8 cellular contexts compared by ENCODE assay signal in the genomic region with DNA sequence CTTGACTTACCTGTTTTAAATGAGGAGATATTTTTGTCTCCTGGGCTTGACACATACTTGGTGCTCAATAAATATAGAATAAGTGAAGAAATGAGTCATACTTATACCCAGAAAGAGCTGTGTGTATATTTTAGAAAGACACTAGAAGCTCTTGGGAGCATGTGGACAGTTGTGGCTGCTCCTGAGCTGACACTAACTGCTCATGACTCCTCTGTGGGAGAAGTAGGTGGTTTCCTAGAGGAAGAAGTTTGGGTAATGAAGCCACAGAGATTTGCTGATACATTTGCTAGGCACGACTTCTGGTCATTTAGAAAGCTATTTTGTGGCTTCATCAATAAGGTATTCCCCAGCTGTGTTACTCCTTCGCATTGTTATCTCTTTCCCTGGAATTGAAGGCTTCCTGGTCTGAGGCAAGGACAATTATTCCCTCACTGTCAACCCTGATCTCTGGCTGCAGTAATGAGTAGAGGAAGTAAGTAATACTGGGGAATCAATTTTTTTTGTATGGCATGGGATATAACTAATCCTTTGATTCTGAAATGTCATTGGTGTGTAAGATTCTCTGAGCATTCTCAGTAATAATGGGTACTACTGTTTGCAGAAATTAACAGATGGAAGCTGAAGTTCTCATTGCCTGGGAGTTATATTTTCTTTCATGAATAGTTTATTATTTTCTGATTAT.
DNase-seq lines count a peak whose midpoint lies in the region; ATAC-seq and TF ChIP-seq lines count a peak whose summit lies in the region.

No MANE protein-coding gene starts in this region.

- H3K27me3 Mint-ChIP-seq in glutamatergic neuron (ENCODE audit: unreplicated experiment): no peaks in the 10 kb centered on the region

- no peak overlapping the region for H3K27ac Mint-ChIP-seq in glutamatergic neuron (ENCODE audit: unreplicated experiment)

- H3K4me3 Mint-ChIP-seq in glutamatergic neuron (ENCODE audit: unreplicated experiment): no peak overlapping the region

- ATAC-seq in GM18498 (IDR thresholded peaks at IDR 0.05; ENCODE audit: unreplicated experiment) (peak; percentile 90), GM21737 (IDR thresholded peaks at IDR 0.05; ENCODE audit: unreplicated experiment) (peak; percentile 90)

- H3K4me1 Mint-ChIP-seq in glutamatergic neuron (ENCODE audit: low read depth, unreplicated experiment): peaks cover 3% of the 10 kb centered on the region

- no peak for TF ChIP-seq CTCF in glutamatergic neuron (IDR thresholded peaks at IDR 0.05; ENCODE audit: partially characterized antibody, unreplicated experiment)

- no peaks in the 10 kb centered on the region for H3K9me3 Mint-ChIP-seq in glutamatergic neuron (ENCODE audit: unreplicated experiment)

- DNase-seq in HT-29 (ENCODE audit: low spot score) (peak; percentile 77), foreskin melanocyte (peak; percentile 75), glutamatergic neuron (no peak), middle frontal gyrus (ENCODE audit: extremely low spot score, low spot score) (no peak), mucosa of gallbladder (ENCODE audit: low spot score) (no peak), NCI-H526 (lab: John Stamatoyannopoulos, UW) (no peak)

- H3K36me3 Mint-ChIP-seq in glutamatergic neuron (ENCODE audit: unreplicated experiment): no peaks in the 10 kb centered on the region

Comparison
In these comparisons a context has a peak if more than half of its experiments do, and no peak if none do; other contexts are left out.
1. DNase-seq: peak in HT-29 (single experiment) and foreskin melanocyte (single experiment); none in glutamatergic neuron (single experiment), middle frontal gyrus (single experiment), mucosa of gallbladder (single experiment) and NCI-H526 (0 of 2).